In genomic region chr22:29292379-29292778, GRCh38 we compare ENCODE assay signal across 1 cellular context.
TF ChIP-seq lines count a peak whose summit lies in the region.

No MANE protein-coding gene starts in this region.

TF ChIP-seq in HEK293, 187 proteins besides CTCF, POLR2A, EP300 and RAD21 (continued from another document):
- TF ChIP-seq, protein P1, sequence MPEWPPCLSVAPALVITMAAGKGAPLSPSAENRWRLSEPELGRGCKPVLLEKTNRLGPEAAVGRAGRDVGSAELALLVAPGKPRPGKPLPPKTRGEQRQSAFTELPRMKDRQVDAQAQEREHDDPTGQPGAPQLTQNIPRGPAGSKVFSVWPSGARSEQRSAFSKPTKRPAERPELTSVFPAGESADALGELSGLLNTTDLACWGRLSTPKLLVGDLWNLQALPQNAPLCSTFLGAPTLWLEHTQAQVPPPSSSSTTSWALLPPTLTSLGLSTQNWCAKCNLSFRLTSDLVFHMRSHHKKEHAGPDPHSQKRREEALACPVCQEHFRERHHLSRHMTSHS (tag by site-specific recombination; IDR thresholded peaks at IDR 0.05) = no peak
- TF ChIP-seq PRDM4 (tag by site-specific recombination; IDR thresholded peaks at IDR 0.05) (no peak), ZNF473 (tag by site-specific recombination; IDR thresholded peaks at IDR 0.05) (no peak), ZBTB10 (tag by site-specific recombination; IDR thresholded peaks at IDR 0.05) (no peak), YY1 (tag by site-specific recombination; IDR thresholded peaks at IDR 0.05) (no peak), PRDM10 (tag by site-specific recombination; IDR thresholded peaks at IDR 0.05) (no peak)
- TF ChIP-seq, protein P2, sequence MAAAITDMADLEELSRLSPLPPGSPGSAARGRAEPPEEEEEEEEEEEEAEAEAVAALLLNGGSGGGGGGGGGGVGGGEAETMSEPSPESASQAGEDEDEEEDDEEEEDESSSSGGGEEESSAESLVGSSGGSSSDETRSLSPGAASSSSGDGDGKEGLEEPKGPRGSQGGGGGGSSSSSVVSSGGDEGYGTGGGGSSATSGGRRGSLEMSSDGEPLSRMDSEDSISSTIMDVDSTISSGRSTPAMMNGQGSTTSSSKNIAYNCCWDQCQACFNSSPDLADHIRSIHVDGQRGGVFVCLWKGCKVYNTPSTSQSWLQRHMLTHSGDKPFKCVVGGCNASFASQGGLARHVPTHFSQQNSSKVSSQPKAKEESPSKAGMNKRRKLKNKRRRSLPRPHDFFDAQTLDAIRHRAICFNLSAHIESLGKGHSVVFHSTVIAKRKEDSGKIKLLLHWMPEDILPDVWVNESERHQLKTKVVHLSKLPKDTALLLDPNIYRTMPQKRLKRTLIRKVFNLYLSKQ (tag by site-specific recombination; IDR thresholded peaks at IDR 0.05; ENCODE audit: borderline replicate concordance) = no peak
